In the genomic region with DNA sequence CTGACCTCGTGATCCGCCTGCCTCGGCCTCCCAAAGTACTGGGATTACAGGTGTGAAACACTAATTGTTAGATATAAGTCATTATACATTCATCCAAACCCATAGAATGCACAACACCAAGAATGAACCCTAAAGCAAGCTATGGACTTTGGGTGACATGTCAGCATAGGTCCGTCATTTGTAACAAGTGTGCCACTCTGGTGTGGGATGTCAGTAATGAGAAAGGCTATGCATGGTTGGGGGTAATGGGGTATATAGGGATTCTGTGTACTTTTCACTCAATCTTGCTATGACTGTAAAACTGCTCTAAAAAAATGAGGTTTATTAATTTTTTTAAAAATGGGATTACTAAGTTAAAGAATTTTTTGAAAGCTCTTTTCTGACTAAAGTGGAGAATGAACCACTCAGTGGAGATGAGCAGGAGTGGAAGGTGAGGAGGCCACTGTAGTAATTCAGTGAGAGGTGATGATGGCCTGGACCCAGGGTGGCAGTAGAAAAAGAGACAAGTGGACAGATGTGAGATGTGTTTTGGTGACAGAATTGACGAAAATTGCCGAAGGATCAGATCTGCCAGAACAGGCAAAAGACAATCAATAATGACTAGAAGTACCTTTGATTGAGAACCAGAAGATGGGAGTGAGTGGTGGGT, we compare ENCODE assay signal across 22 cellular contexts.
"Had no signal": no experiment of that assay in that cellular context is flagged by ENCODE, and none has a peak within 500 bp of the region (broad histone marks: within the 10 kb centered on the region; RNA-seq: fewer than 3 reads in every experiment).

No MANE protein-coding gene starts in this region.

- H3K27me3 ChIP-seq: ascending aorta, cardiac muscle cell, gastroesophageal sphincter had no signal

- H3K36me3 Mint-ChIP-seq: brain; naive thymus-derived CD8-positive, alpha-beta T cell had no signal

- H3K4me3 Mint-ChIP-seq: activated B cell treated with CpG ODN at 0.5 μM for 24 hours; activated naive CD8-positive, alpha-beta T cell treated with anti-CD3 and anti-CD28 coated beads, Interleukin-2, amount 10 ng/mL, durations not matched to agents 7 days and 5 days; brain; naive thymus-derived CD8-positive, alpha-beta T cell had no signal

- H3K36me3 ChIP-seq: ascending aorta, cardiac muscle cell, gastroesophageal sphincter, transverse colon had no signal

- H3K4me3 ChIP-seq: ascending aorta, cardiac muscle cell, coronary artery, gastroesophageal sphincter, transverse colon had no signal

- H3K9me3 ChIP-seq: ascending aorta, gastroesophageal sphincter, transverse colon had no signal

- ATAC-seq: gastroesophageal sphincter; left colon; naive thymus-derived CD8-positive, alpha-beta T cell; right cardiac atrium had no signal

- H3K27ac Mint-ChIP-seq: activated B cell treated with CpG ODN at 0.5 μM for 24 hours; activated naive CD8-positive, alpha-beta T cell treated with anti-CD3 and anti-CD28 coated beads, Interleukin-2, amount 10 ng/mL, durations not matched to agents 7 days and 5 days; brain; immature natural killer cell had no signal

- H3K4me1 ChIP-seq: gastroesophageal sphincter, transverse colon had no signal

- H3K4me1 Mint-ChIP-seq: activated B cell treated with CpG ODN at 0.5 μM for 24 hours had no signal

- H3K27me3 Mint-ChIP-seq: activated B cell treated with CpG ODN at 0.5 μM for 24 hours; activated naive CD8-positive, alpha-beta T cell treated with anti-CD3 and anti-CD28 coated beads, Interleukin-2, amount 10 ng/mL, durations not matched to agents 7 days and 5 days; brain; naive thymus-derived CD8-positive, alpha-beta T cell had no signal

- H3K9me3 Mint-ChIP-seq: activated B cell treated with CpG ODN at 0.5 μM for 24 hours; brain; immature natural killer cell; naive thymus-derived CD8-positive, alpha-beta T cell had no signal

- DNase-seq: activated B cell treated with CpG ODN at 0.5 μM for 24 hours; activated CD4-positive, alpha-beta T cell treated with anti-CD3 and anti-CD28 coated beads, Interleukin-2, amount 50 U/mL, for 4 hours; activated effector memory CD4-positive, alpha-beta T cell treated with Interleukin-2 at 50 U/mL for 16 hours; activated naive CD4-positive, alpha-beta T cell treated with Interleukin-2 at 50 U/mL for 16 hours; activated naive CD8-positive, alpha-beta T cell treated with anti-CD3 and anti-CD28 coated beads, Interleukin-2, amount 10 ng/mL, durations not matched to agents 7 days and 5 days; cerebellar nuclear complex; hippocampal formation; immature natural killer cell; kidney; left colon; midbrain; naive thymus-derived CD8-positive, alpha-beta T cell; right cardiac atrium; stimulated activated CD4-positive, alpha-beta T cell treated with anti-CD3 and anti-CD28 coated beads, Interleukin-15, amount 100 ng/mL, for 24 hours; stimulated activated CD4-positive, alpha-beta T cell treated with anti-CD3 and anti-CD28 coated beads, Interleukin-2, amount 100 ng/mL, for 24 hours; stimulated activated naive CD4-positive, alpha-beta T cell treated with Interleukin-2 at 50 U/mL for 16 hours; transverse colon had no signal

- H3K27ac ChIP-seq: ascending aorta, coronary artery, gastroesophageal sphincter, transverse colon had no signal
